Comparison of ENCODE assay signal across 11 cellular contexts in genomic region chr22:39234867-39235687, GRCh38. TPM values are rescaled to one million over a fixed set of nuclear protein-coding genes. Genes with fewer than 3 reads are reported as not detected.
DNase-seq lines count a peak whose midpoint lies in the region; ATAC-seq, FAIRE-seq and TF ChIP-seq lines count a peak whose summit lies in the region.
"Had no signal": no experiment of that assay in that cellular context is flagged by ENCODE, and none has a peak within 500 bp of the region (broad histone marks: within the 10 kb centered on the region; RNA-seq: fewer than 3 reads in every experiment).

No MANE protein-coding gene starts in this region.

- H3K27me3 ChIP-seq in IMR-90 (ENCODE audit: control insufficient read depth, insufficient read depth, low read length), result peaks cover 1% of the 10 kb centered on the region; the same call in 1 of the 2 replicates
- peaks cover 2% of the 10 kb centered on the region for H3K27me3 ChIP-seq in astrocyte (ENCODE audit: insufficient read depth, low read length)
- peaks cover 77% of the 10 kb centered on the region for H3K27me3 ChIP-seq in iPS-20b (ENCODE audit: insufficient read depth, low read length)
- H3K27me3 ChIP-seq in gastrocnemius medialis, result no peaks in the 10 kb centered on the region
- H3K27me3 ChIP-seq: testis had no signal

- H3K23ac ChIP-seq in IMR-90 (ENCODE audit: low read depth, low read length), result no peak overlapping the region

- H2BK120ac ChIP-seq in IMR-90 (ENCODE audit: low read depth, low read length), result no peak overlapping the region

- H3K36me3 ChIP-seq in IMR-90 (ENCODE audit: control insufficient read depth, insufficient read depth, low read length) (no peaks in the 10 kb centered on the region), astrocyte (ENCODE audit: insufficient read depth, low read length) (no peaks in the 10 kb centered on the region), iPS-20b (ENCODE audit: insufficient read depth, low read depth, low read length) (no peaks in the 10 kb centered on the region), gastrocnemius medialis (no peaks in the 10 kb centered on the region)

- TF ChIP-seq RAD21 in IMR-90 (IDR thresholded peaks at IDR 0.05; ENCODE audit: low read length), result no peak

- TF ChIP-seq POLR2A in IMR-90 (IDR thresholded peaks at IDR 0.05; ENCODE audit: low read depth, low read length), result no peak
- TF ChIP-seq POLR2A in gastrocnemius medialis (IDR thresholded peaks at IDR 0.05), result peak in 1 of 2 donors; percentile 17

- ATAC-seq in IMR-90 (ENCODE audit: low read depth), result no peak
- peak; percentile 54 to 59 for ATAC-seq in gastrocnemius medialis

- peak overlapping the region; percentile 16; the same call in 1 of the 2 replicates for H2AK5ac ChIP-seq in IMR-90 (ENCODE audit: low read depth, low read length)

- H3K14ac ChIP-seq in IMR-90 (replicated peaks; ENCODE audit: low read depth, low read length), result no peak overlapping the region

- no peak overlapping the region for H3K9ac ChIP-seq in IMR-90 (ENCODE audit: low read depth, low read length)
- no peak overlapping the region for H3K9ac ChIP-seq in astrocyte (ENCODE audit: low read length)
- H3K9ac ChIP-seq in iPS-20b (ENCODE audit: low read depth, low read length), result peak overlapping the region; percentile 51; the same call in 1 of the 2 replicates

- dilution Hi-C loops in IMR-90 (cut with HindIII; ENCODE audit: low sequenced_read_pairs, unreplicated experiment), result no loop called here

- H3K56ac ChIP-seq in IMR-90 (ENCODE audit: extremely low read depth, insufficient read depth, low read length), result no peak overlapping the region

- peaks cover 3% of the 10 kb centered on the region for H3K27me3 Mint-ChIP-seq in astrocyte (ENCODE audit: low read depth, unreplicated experiment)

- no peaks in the 10 kb centered on the region for H3K9me3 Mint-ChIP-seq in astrocyte (ENCODE audit: unreplicated experiment)

- H3K27ac ChIP-seq in IMR-90 (ENCODE audit: insufficient read depth, low read length), result no peak overlapping the region
- no peak overlapping the region for H3K27ac ChIP-seq in astrocyte (ENCODE audit: low read depth, low read length)
- no peak overlapping the region for H3K27ac ChIP-seq in iPS-20b (ENCODE audit: low read length)
- peak overlapping the region; percentile 91 to 97 (median 92) for H3K27ac ChIP-seq in gastrocnemius medialis

- H4K91ac ChIP-seq in IMR-90 (ENCODE audit: insufficient read depth, low read depth, low read length), result no peak overlapping the region

- H3K4me2 ChIP-seq in IMR-90 (ENCODE audit: low read depth, low read length) (no peak overlapping the region), astrocyte (ENCODE audit: low read length) (peak overlapping the region; percentile 50)

- H3K36me3 Mint-ChIP-seq in astrocyte (ENCODE audit: low read depth, unreplicated experiment), result peaks cover 2% of the 10 kb centered on the region

- POLR2A ChIA-PET in IMR-90 (lab: Charles Lee; ENCODE audit: unreplicated experiment), result no interaction called here

- H2BK20ac ChIP-seq in IMR-90 (ENCODE audit: low read depth, low read length), result no peak overlapping the region

- no peaks in the 10 kb centered on the region for H4K20me1 ChIP-seq in IMR-90 (ENCODE audit: insufficient read depth, low read length)
- H4K20me1 ChIP-seq in astrocyte (ENCODE audit: insufficient read depth, low read length), result no peaks in the 10 kb centered on the region

- H3K9me3 ChIP-seq in IMR-90 (ENCODE audit: control insufficient read depth, insufficient read depth, low read length) (no peaks in the 10 kb centered on the region), astrocyte (ENCODE audit: insufficient read depth, low read depth, low read length) (no peaks in the 10 kb centered on the region), iPS-20b (ENCODE audit: insufficient read depth, low read depth, low read length) (no peaks in the 10 kb centered on the region), gastrocnemius medialis (no peaks in the 10 kb centered on the region)
- H3K9me3 ChIP-seq: testis had no signal

- BruUV-seq in IMR-90 (replicated peaks; lab: Mats Ljungman, UMichigan), result no TSS peak

- no peak for FAIRE-seq in astrocyte (lab: Jason Lieb, UNC)
- FAIRE-seq: TTC549 had no signal

- no peaks in the 10 kb centered on the region for H3K79me2 ChIP-seq in astrocyte (ENCODE audit: insufficient read depth, low read length)

- H2BK5ac ChIP-seq in IMR-90 (ENCODE audit: low read depth, low read length, poor library complexity, severe bottlenecking), result no peak overlapping the region

- no peak overlapping the region for H2BK15ac ChIP-seq in IMR-90 (ENCODE audit: low read depth, low read length)

- in situ Hi-C loops in IMR-90 (cut with MboI; ENCODE audit: low sequenced_read_pairs), result no loop called here
- in situ Hi-C loops in gastrocnemius medialis (cut with MboI; ENCODE audit: low sequenced_read_pairs in 4 of 4), result loop anchor here in 1 of 4 donors (5.0 kb wide), 1 partner anchor 82 kb away; the partner anchor contains the start of gene RPL3

- peak overlapping the region; percentile 32 for H2AFZ ChIP-seq in IMR-90 (replicated peaks; ENCODE audit: low read length, poor library complexity)
- no peak overlapping the region for H2AFZ ChIP-seq in astrocyte (ENCODE audit: low read depth, low read length)

- H3K9me1 ChIP-seq in IMR-90 (ENCODE audit: insufficient read depth, low read length), result no peaks in the 10 kb centered on the region

- H4K8ac ChIP-seq in IMR-90 (ENCODE audit: low read depth in 2 of 2, low read length in 2 of 2), result no peak overlapping the region

- no peak overlapping the region for H3K18ac ChIP-seq in IMR-90 (ENCODE audit: low read depth, low read length)

- peaks cover 3% of the 10 kb centered on the region; the same call in 1 of the 2 replicates for H3K4me1 ChIP-seq in IMR-90 (ENCODE audit: control insufficient read depth, insufficient read depth, low read length)
- peaks cover 36% of the 10 kb centered on the region for H3K4me1 ChIP-seq in astrocyte (ENCODE audit: insufficient read depth, low read length)
- H3K4me1 ChIP-seq in iPS-20b (ENCODE audit: insufficient read depth, low read length), result peaks cover 33% of the 10 kb centered on the region
- peaks cover 68 to 74% of the 10 kb centered on the region in 2 donors for H3K4me1 ChIP-seq in gastrocnemius medialis

- WGBS in IMR-90 (ENCODE audit: extremely low coverage in 2 of 2, insufficient read length in 1 of 2), 2 experiments, result 79% methylated on average over 11 of the region's 29 CpGs; no CpG with 5 or more reads in 1 of the 2 experiments

- H3K4me3 ChIP-seq in IMR-90 (ENCODE audit: insufficient read depth, low read depth, low read length), result no peak overlapping the region
- H3K4me3 ChIP-seq in astrocyte (ENCODE audit: insufficient read depth, low read depth, low read length), result no peak overlapping the region
- no peak overlapping the region for H3K4me3 ChIP-seq in iPS-20b (ENCODE audit: low read length)
- peak overlapping the region in 1 of 4 donors; percentile 2 for H3K4me3 ChIP-seq in gastrocnemius medialis
- H3K4me3 ChIP-seq: testis had no signal

- no peak overlapping the region for H3K4me3 Mint-ChIP-seq in astrocyte (ENCODE audit: unreplicated experiment)

- H4K5ac ChIP-seq in IMR-90 (ENCODE audit: low read depth, low read length), result no peak overlapping the region

- H3K79me1 ChIP-seq in IMR-90 (ENCODE audit: low read depth in 1 of 2, low read length in 2 of 2), result no peaks in the 10 kb centered on the region

- no peak overlapping the region for H2AK9ac ChIP-seq in IMR-90 (replicated peaks; ENCODE audit: low read depth, low read length, poor library complexity)

- TF ChIP-seq CTCF in IMR-90 (conservative IDR thresholded peaks at IDR 0.05; ENCODE audit: low read depth, low read length) (no peak), astrocyte (IDR thresholded peaks at IDR 0.05; ENCODE audit: insufficient read depth, low read depth, low read length) (no peak), gastrocnemius medialis (IDR thresholded peaks at IDR 0.05 in 4 of 5, conservative IDR thresholded peaks at IDR 0.05 in 1 of 5) (no peak)

- intact Hi-C loops in IMR-90 (cut with micrococcal nuclease), result no loop called here
- intact Hi-C loops in gastrocnemius medialis (cut with DNase I; ENCODE audit: low total_unique reads), result loop anchor here (2.0 to 10.0 kb wide), 6 partner anchors 48 to 533 kb away; partner anchors contain the start of genes CBX6, CBX7, JOSD1 and RPL3

- H3K4me1 Mint-ChIP-seq in astrocyte (ENCODE audit: low read depth, unreplicated experiment), result peaks cover 29% of the 10 kb centered on the region

- no peak overlapping the region for H3K4ac ChIP-seq in IMR-90 (ENCODE audit: low read depth, low read length)

- no peak overlapping the region for H3K27ac Mint-ChIP-seq in astrocyte (ENCODE audit: unreplicated experiment)

- DNase-seq in IMR-90, result no peak
- DNase-seq in astrocyte (ENCODE audit: low read depth), result no peak
- DNase-seq in gastrocnemius medialis, result peak; percentile 90 to 98
- no peak for DNase-seq in NCI-H1092 treated with DMSO at 0.1 percent for 48 hours (lab: John Stamatoyannopoulos, UW)
- DNase-seq in activated effector memory CD4-positive, alpha-beta T cell treated with anti-CD3 and anti-CD28 coated beads, Interleukin-2, amount 50 U/mL, for 16 hours, result no peak
- no peak for DNase-seq in NCI-H774 (lab: John Stamatoyannopoulos, UW)
- no peak for DNase-seq in stimulated activated CD8-positive, alpha-beta memory T cell treated with anti-CD3 and anti-CD28 coated beads, Interleukin-4, amount 100 ng/mL, for 48 hours
- DNase-seq: NCI-H2227 treated with DMSO at 0.1 percent for 48 hours had no signal

- CTCF ChIA-PET in IMR-90 (lab: Yijun Ruan, JAX), result no interaction called here

TF ChIP-seq in IMR-90, 13 proteins besides CTCF, POLR2A, EP300 and RAD21 (continues in another document):
- TF ChIP-seq NFE2L2 (IDR thresholded peaks at IDR 0.05; ENCODE audit: low read depth, low read length) (no peak), RFX5 (IDR thresholded peaks at IDR 0.05; ENCODE audit: low read depth, low read length) (no peak), CHD1 (IDR thresholded peaks at IDR 0.05; ENCODE audit: low read depth, low read length) (no peak), CEBPB (IDR thresholded peaks at IDR 0.05; ENCODE audit: low read depth, low read length) (no peak), ELK1 (IDR thresholded peaks at IDR 0.05; ENCODE audit: borderline replicate concordance, low read depth, low read length) (no peak), RCOR1 (IDR thresholded peaks at IDR 0.05; ENCODE audit: insufficient replicate concordance, low read length) (no peak)

RNA-seq across cellular contexts. Expression of gene PDGFB, which starts 9.7 kb away (rescaled TPM):
- total RNA-seq in IMR-90 (2012; rRNA removed) (not detected in 2 replicates), astrocyte (17.0 and 27.3 TPM in 2 replicates), gastrocnemius medialis (10 to 100 TPM in 1 of 4 donors, 1 to 10 TPM in 3; 6.0 to 20.0 (median 8.9) TPM)
- 0.07 and 0.09 TPM in 2 replicates for polyA plus RNA-seq in IMR-90 (2012; rRNA removed)
- 0.09 and 0.10 TPM in 2 replicates for polyA plus RNA-seq in IMR-90 (2012; cell fraction: cytosol; rRNA removed)
- polyA plus RNA-seq in IMR-90 (2012; cell fraction: nucleus; rRNA removed; ENCODE audit: low replicate concordance), result 0.06 and 0.09 TPM in 2 replicates

Comparison
In these comparisons a context has a peak if more than half of its experiments do, and no peak if none do; other contexts are left out.
1. DNase-seq: peak in gastrocnemius medialis (2 of 2); none in IMR-90 (single experiment), astrocyte (single experiment), NCI-H1092 treated with DMSO at 0.1 percent for 48 hours (single experiment), activated effector memory CD4-positive, alpha-beta T cell treated with anti-CD3 and anti-CD28 coated beads, Interleukin-2, amount 50 U/mL, for 16 hours (single experiment), NCI-H774 (single experiment) and stimulated activated CD8-positive, alpha-beta memory T cell treated with anti-CD3 and anti-CD28 coated beads, Interleukin-4, amount 100 ng/mL, for 48 hours (single experiment).
2. H3K27ac ChIP-seq: peak in gastrocnemius medialis (4 of 4); none in IMR-90 (single experiment), astrocyte (single experiment) and iPS-20b (single experiment).